In genomic region chr20:5148581-5148980, GRCh38 we compare ENCODE assay signal across 33 cellular contexts. TPM values are rescaled to one million over a fixed set of nuclear protein-coding genes. Genes with fewer than 3 reads are reported as not detected.
DNase-seq lines count a peak whose midpoint lies in the region; ATAC-seq, FAIRE-seq and TF ChIP-seq lines count a peak whose summit lies in the region.
"Had no signal": no experiment of that assay in that cellular context is flagged by ENCODE, and none has a peak within 500 bp of the region (broad histone marks: within the 10 kb centered on the region; RNA-seq: fewer than 3 reads in every experiment).

No MANE protein-coding gene starts in this region.

- no peaks in the 10 kb centered on the region; the same call in 2 of the 3 replicates for H3K36me3 Mint-ChIP-seq in GM23338 (ENCODE audit: low read depth)

- intact Hi-C loops in HepG2 (cut with micrococcal nuclease; ENCODE audit: unreplicated experiment) = no loop called here

- H3K9me3 ChIP-seq in HepG2 (ENCODE audit: low read length) = no peaks in the 10 kb centered on the region
- H3K9me3 ChIP-seq: breast epithelium, pancreas, spleen, tibial nerve had no signal

- in situ Hi-C loops in HepG2 (cut with HindIII; ENCODE audit: extremely low pct_ligation_motif_present, low pct_unique_long_range_greater_than_20kb) = loop anchor here (10.0 kb wide), 1 partner anchor 64 kb away; no protein-coding TSS in a partner anchor

- POLR2A ChIA-PET in HepG2 (lab: Yijun Ruan, JAX) = interaction anchor here (12.0 kb wide), 1 partner anchor 22 kb away, joined by 176 read pairs; the partner anchor contains the start of gene CDS2

- H3K27ac ChIP-seq in angular gyrus (ENCODE audit: low read depth, low read length) = peak overlapping the region; percentile 84
- peak overlapping the region; percentile 70 for H3K27ac ChIP-seq in cingulate gyrus (ENCODE audit: low read depth, low read length)
- peak overlapping the region; percentile 27 for H3K27ac ChIP-seq in HepG2 (ENCODE audit: extremely low read length, insufficient read depth, low read length)
- peak overlapping the region; percentile 47 for H3K27ac ChIP-seq in substantia nigra (ENCODE audit: low read depth, low read length, poor library complexity, severe bottlenecking)
- H3K27ac ChIP-seq in GM23338 (ENCODE audit: low read depth) = no peak overlapping the region
- H3K27ac ChIP-seq: breast epithelium, pancreas, PC-9 had no signal

- H3K4me1 ChIP-seq in HepG2 (ENCODE audit: insufficient read depth, low read length) (peaks cover 100% of the 10 kb centered on the region), GM23338 (ENCODE audit: insufficient read depth) (no peaks in the 10 kb centered on the region; the same call in 1 of the 2 replicates)
- H3K4me1 ChIP-seq: breast epithelium had no signal

- no peak for DNase-seq in HepG2 (ENCODE audit: low spot score)
- peak in 1 of 49 donors; percentile 19 for DNase-seq in substantia nigra (lab: John Stamatoyannopoulos, UW)
- no peak for DNase-seq in stimulated activated CD4-positive, alpha-beta T cell treated with anti-CD3 and anti-CD28 coated beads, Interleukin-1b, Interleukin-23, amount 100 ng/mL, for 48 hours
- no peak for DNase-seq in activated T-cell treated with anti-CD3 and anti-CD28 coated beads for 4 hours
- no peak for DNase-seq in GM23338 (ENCODE audit: low spot score)
- DNase-seq: activated CD4-positive, CD25-positive, alpha-beta regulatory T cell; activated CD8-positive, alpha-beta memory T cell treated with anti-CD3 and anti-CD28 coated beads, Interleukin-2, amount 10 ng/mL, durations not matched to agents 7 days and 5 days; activated naive CD4-positive, alpha-beta T cell treated with anti-CD3 and anti-CD28 coated beads for 36 hours; cortex of kidney; DMS153; erythroblast; H7; head of caudate nucleus; Kasumi-1; mammary epithelial cell; MV-4-11; NCI-H1436; NCI-H2081; NCI-H2227 treated with DMSO at 0.1 percent for 48 hours; NCI-H526; pancreas; PC-9; spleen; stimulated activated naive CD8-positive, alpha-beta T cell treated with anti-CD3 and anti-CD28 coated beads, Interleukin-15, amount 100 ng/mL, for 72 hours had no signal

- no peaks in the 10 kb centered on the region for H4K20me1 ChIP-seq in HepG2 (ENCODE audit: insufficient read depth, low read length)
- peaks cover 27% of the 10 kb centered on the region for H4K20me1 ChIP-seq in GM23338 (replicated peaks; ENCODE audit: insufficient read depth)

- CTCF ChIA-PET in HepG2 (lab: Yijun Ruan, JAX; ENCODE audit: low intra/inter-chr PET ratio, low total read pairs) = no interaction called here

- no peak overlapping the region for H3K4me3 Mint-ChIP-seq in GM23338
- H3K4me3 Mint-ChIP-seq: activated CD8-positive, alpha-beta memory T cell treated with anti-CD3 and anti-CD28 coated beads, Interleukin-2, amount 10 ng/mL, durations not matched to agents 7 days and 5 days; activated naive CD4-positive, alpha-beta T cell treated with anti-CD3 and anti-CD28 coated beads for 36 hours; activated T-helper 1 cell treated with anti-CD3 and anti-CD28 coated beads, Interleukin-12 subunit alpha, Interleukin-12 subunit beta, Interleukin-2, Interleukin-4 antibody, amounts not matched to agents 30 ng/mL and 10 ng/mL and 1 ng/mL, durations not matched to agents 14 hours and 24 hours and 36 hours; stimulated activated naive CD8-positive, alpha-beta T cell treated with anti-CD3 and anti-CD28 coated beads, Interleukin-15, amount 100 ng/mL, for 72 hours; T-helper 1 cell treated with Interleukin-12 subunit alpha and Interleukin-12 subunit beta and Interleukin-4 antibody, amounts not matched to agents 30 μg/mL and 1 μg/mL, for 36 hours had no signal

- FAIRE-seq in HepG2 (lab: Jason Lieb, UNC) = no peak
- FAIRE-seq: GM12891, keratinocyte, pancreas had no signal

- no peaks in the 10 kb centered on the region for H3F3A ChIP-seq in GM23338 (replicated peaks; ENCODE audit: low read depth)

- H3K9me2 ChIP-seq in GM23338 (ENCODE audit: insufficient read depth) = no peaks in the 10 kb centered on the region

- no peak for TF ChIP-seq RAD21 in HepG2 (CRISPR knock-in tag; IDR thresholded peaks at IDR 0.05)

- TF ChIP-seq EP300 in HepG2 (IDR thresholded peaks at IDR 0.05; ENCODE audit: low read depth in 2 of 2, low read length in 2 of 2) (no peak), HepG2 (CRISPR knock-in tag; IDR thresholded peaks at IDR 0.05; ENCODE audit: borderline replicate concordance) (no peak)

- no peaks in the 10 kb centered on the region for H3K27me3 Mint-ChIP-seq in GM23338 (ENCODE audit: insufficient read depth, low read depth, poor library complexity)
- H3K27me3 Mint-ChIP-seq: activated CD8-positive, alpha-beta memory T cell treated with anti-CD3 and anti-CD28 coated beads, Interleukin-2, amount 10 ng/mL, durations not matched to agents 7 days and 5 days; stimulated activated naive CD8-positive, alpha-beta T cell treated with anti-CD3 and anti-CD28 coated beads, Interleukin-15, amount 100 ng/mL, for 72 hours had no signal

- H3K9me3 Mint-ChIP-seq in GM23338 = no peaks in the 10 kb centered on the region
- H3K9me3 Mint-ChIP-seq: activated naive CD4-positive, alpha-beta T cell treated with anti-CD3 and anti-CD28 coated beads for 36 hours; activated T-helper 1 cell treated with anti-CD3 and anti-CD28 coated beads, Interleukin-12 subunit alpha, Interleukin-12 subunit beta, Interleukin-2, Interleukin-4 antibody, amounts not matched to agents 30 ng/mL and 10 ng/mL and 1 ng/mL, durations not matched to agents 14 hours and 24 hours and 36 hours; stimulated activated naive CD8-positive, alpha-beta T cell treated with anti-CD3 and anti-CD28 coated beads, Interleukin-15, amount 100 ng/mL, for 72 hours; T-helper 1 cell treated with Interleukin-12 subunit alpha and Interleukin-12 subunit beta and Interleukin-4 antibody, amounts not matched to agents 30 μg/mL and 1 μg/mL, for 36 hours had no signal

- peaks cover 81% of the 10 kb centered on the region for H3K79me2 ChIP-seq in HepG2 (ENCODE audit: insufficient read depth, low read length)
- peaks cover 91% of the 10 kb centered on the region for H3K79me2 ChIP-seq in GM23338 (replicated peaks; ENCODE audit: insufficient read depth)

- H3K4me3 ChIP-seq in HepG2 (replicated peaks in 1 of 3; ENCODE audit: insufficient read depth in 1 of 3, low read depth in 2 of 3, low read length in 3 of 3) (no peak overlapping the region), GM23338 (no peak overlapping the region)
- H3K4me3 ChIP-seq: breast epithelium, pancreas, PC-9, spleen, tibial nerve had no signal

- ATAC-seq in HepG2 = no peak
- no peak for ATAC-seq in GM23338
- ATAC-seq: activated CD8-positive, alpha-beta memory T cell treated with anti-CD3 and anti-CD28 coated beads, Interleukin-2, amount 10 ng/mL, durations not matched to agents 7 days and 5 days; pancreas; SK-N-SH treated with all-trans-retinoic acid at 6 μM for 48 hours; stimulated activated naive CD8-positive, alpha-beta T cell treated with anti-CD3 and anti-CD28 coated beads, Interleukin-15, amount 100 ng/mL, for 72 hours had no signal

- no peaks in the 10 kb centered on the region for H3K27me3 ChIP-seq in HepG2 (ENCODE audit: control insufficient read depth in 1 of 2, insufficient read depth in 2 of 2, low read length in 2 of 2)
- H3K27me3 ChIP-seq in GM23338 (ENCODE audit: insufficient read depth) = no peaks in the 10 kb centered on the region
- H3K27me3 ChIP-seq: breast epithelium, pancreas, spleen, tibial nerve had no signal

- no TSS peak for BruUV-seq in HepG2 (replicated peaks; lab: Mats Ljungman, UMichigan)

- no peak overlapping the region for H3K4me2 ChIP-seq in HepG2 (ENCODE audit: low read depth, low read length)
- no peak overlapping the region for H3K4me2 ChIP-seq in GM23338
- H3K4me2 ChIP-seq: PC-9 had no signal

- TF ChIP-seq POLR2A in HepG2 (IDR thresholded peaks at IDR 0.05; ENCODE audit: insufficient read depth in 1 of 2, low read depth in 2 of 2, low read length in 2 of 2) = no peak

- H3K27ac Mint-ChIP-seq in GM23338 = no peak overlapping the region
- H3K27ac Mint-ChIP-seq: activated CD8-positive, alpha-beta memory T cell treated with anti-CD3 and anti-CD28 coated beads, Interleukin-2, amount 10 ng/mL, durations not matched to agents 7 days and 5 days; activated naive CD4-positive, alpha-beta T cell treated with anti-CD3 and anti-CD28 coated beads for 36 hours; T-helper 1 cell treated with Interleukin-12 subunit alpha and Interleukin-12 subunit beta and Interleukin-4 antibody, amounts not matched to agents 30 μg/mL and 1 μg/mL, for 36 hours had no signal

- 89% methylated on average over 6 of the region's 6 CpGs for WGBS in HepG2 (ENCODE audit: low lambda C conversion rate)

- H3K9ac ChIP-seq in HepG2 (ENCODE audit: insufficient read depth, low read depth, low read length) = no peak overlapping the region

- H2AFZ ChIP-seq in HepG2 (ENCODE audit: low read length) = no peak overlapping the region
- H2AFZ ChIP-seq in GM23338 = no peak overlapping the region
- H2AFZ ChIP-seq: PC-9 had no signal

- H3K36me3 ChIP-seq in HepG2 (replicated peaks in 1 of 2; ENCODE audit: control insufficient read depth in 1 of 2, insufficient read depth in 2 of 2, low read length in 2 of 2) = peaks cover 1 to 3% of the 10 kb centered on the region in 2 experiments; a peak in 3 of 5 replicates
- no peaks in the 10 kb centered on the region for H3K36me3 ChIP-seq in GM23338 (ENCODE audit: insufficient read depth)
- H3K36me3 ChIP-seq: breast epithelium, pancreas, spleen, tibial nerve had no signal

- H3K4me1 Mint-ChIP-seq in GM23338 = peaks cover 11% of the 10 kb centered on the region; the same call in 2 of the 3 replicates

- TF ChIP-seq CTCF in HepG2 (CRISPR knock-in tag; IDR thresholded peaks at IDR 0.05) (no peak), GM23338 (conservative IDR thresholded peaks at IDR 0.05; ENCODE audit: low read depth in 2 of 2) (no peak)

RNA-seq across cellular contexts. Expression of gene CDS2, which starts 21.8 kb away (rescaled TPM):
- 69.6 and 81.3 TPM in 2 replicates for total RNA-seq in HepG2 (2016; rRNA removed; fragmentation: Illumina TruSeq; extraction: Trizol)
- total RNA-seq in HepG2 (2016; cell fraction: cytosol; rRNA removed; fragmentation: Illumina TruSeq; extraction: Trizol; ENCODE audit: low read depth) = 29.8 and 34.6 TPM in 2 replicates
- total RNA-seq in HepG2 (2016; cell fraction: insoluble cytoplasmic fraction; rRNA removed; fragmentation: Illumina TruSeq; extraction: Trizol) = 67.6 and 76.1 TPM in 2 replicates
- 75.4 and 77.9 TPM in 2 replicates for total RNA-seq in HepG2 (2016; cell fraction: membrane; rRNA removed; fragmentation: Illumina TruSeq; extraction: Trizol)
- 56.4 and 64.9 TPM in 2 replicates for total RNA-seq in HepG2 (2016; cell fraction: nucleus; rRNA removed; fragmentation: Illumina TruSeq; extraction: Trizol)
- 143 and 153 TPM in 2 replicates for polyA plus RNA-seq in HepG2 (2011; rRNA removed)
- polyA plus RNA-seq in HepG2 (2011; cell fraction: cytosol; rRNA removed) = 73.9 and 132 TPM in 2 replicates
- polyA plus RNA-seq in HepG2 (2011; cell fraction: nucleus; rRNA removed) = 85.0 and 104 TPM in 2 replicates
- polyA plus RNA-seq in HepG2 (2012) = 48.6 and 65.3 TPM in 2 replicates
- polyA plus RNA-seq in HepG2 (2016; cell fraction: cytosol; fragmentation: Illumina TruSeq; extraction: Trizol; ENCODE audit: low read depth) = 29.3 and 38.2 TPM in 2 replicates
- polyA plus RNA-seq in HepG2 (2016; cell fraction: insoluble cytoplasmic fraction; fragmentation: Illumina TruSeq; extraction: Trizol; ENCODE audit: low read depth) = 50.6 and 50.7 TPM in 2 replicates
- 47.8 and 51.2 TPM in 2 replicates for polyA plus RNA-seq in HepG2 (2016; cell fraction: membrane; fragmentation: Illumina TruSeq; extraction: Trizol; ENCODE audit: low read depth)
- polyA plus RNA-seq in HepG2 (2016; cell fraction: nucleus; fragmentation: Illumina TruSeq; extraction: Trizol; ENCODE audit: insufficient read depth, low read depth) = 75.6 and 80.4 TPM in 2 replicates
- 57.4 and 273 TPM in 2 replicates for polyA minus RNA-seq in HepG2 (2011; rRNA and poly(A)+ RNA removed; ENCODE audit: low replicate concordance)
- polyA minus RNA-seq in HepG2 (2011; cell fraction: cytosol; rRNA and poly(A)+ RNA removed) = 55.2 and 56.1 TPM in 2 replicates
- polyA minus RNA-seq in HepG2 (2011; cell fraction: nucleus; rRNA and poly(A)+ RNA removed) = 65.8 and 78.7 TPM in 2 replicates
- total RNA-seq in GM23338 (2014; rRNA removed; shearing (Covaris generic)) = 40.1 and 40.8 TPM in 2 replicates
- 16.8 and 17.5 TPM in 2 replicates for polyA plus RNA-seq in GM23338 (2016; fragmentation: Nextera tagmentation; extraction: Ambion mirVana)

RNA-seq across cellular contexts. Expression of gene PCNA, which starts 28.8 kb away (rescaled TPM):
- 655 and 1,008 TPM in 2 replicates for total RNA-seq in HepG2 (2016; rRNA removed; fragmentation: Illumina TruSeq; extraction: Trizol)
- 98.8 and 107 TPM in 2 replicates for total RNA-seq in HepG2 (2016; cell fraction: cytosol; rRNA removed; fragmentation: Illumina TruSeq; extraction: Trizol; ENCODE audit: low read depth)
- total RNA-seq in HepG2 (2016; cell fraction: insoluble cytoplasmic fraction; rRNA removed; fragmentation: Illumina TruSeq; extraction: Trizol) = 668 and 1,045 TPM in 2 replicates
- 125 and 133 TPM in 2 replicates for total RNA-seq in HepG2 (2016; cell fraction: membrane; rRNA removed; fragmentation: Illumina TruSeq; extraction: Trizol)
- 265 and 280 TPM in 2 replicates for total RNA-seq in HepG2 (2016; cell fraction: nucleus; rRNA removed; fragmentation: Illumina TruSeq; extraction: Trizol)
- 174 and 229 TPM in 2 replicates for polyA plus RNA-seq in HepG2 (2011; rRNA removed)
- polyA plus RNA-seq in HepG2 (2011; cell fraction: cytosol; rRNA removed) = 262 and 317 TPM in 2 replicates
- polyA plus RNA-seq in HepG2 (2011; cell fraction: nucleus; rRNA removed) = 129 and 154 TPM in 2 replicates
- 119 and 185 TPM in 2 replicates for polyA plus RNA-seq in HepG2 (2012)
- polyA plus RNA-seq in HepG2 (2016; cell fraction: cytosol; fragmentation: Illumina TruSeq; extraction: Trizol; ENCODE audit: low read depth) = 44.9 and 46.3 TPM in 2 replicates
- 1,031 and 1,115 TPM in 2 replicates for polyA plus RNA-seq in HepG2 (2016; cell fraction: insoluble cytoplasmic fraction; fragmentation: Illumina TruSeq; extraction: Trizol; ENCODE audit: low read depth)
- 59.3 and 65.9 TPM in 2 replicates for polyA plus RNA-seq in HepG2 (2016; cell fraction: membrane; fragmentation: Illumina TruSeq; extraction: Trizol; ENCODE audit: low read depth)
- polyA plus RNA-seq in HepG2 (2016; cell fraction: nucleus; fragmentation: Illumina TruSeq; extraction: Trizol; ENCODE audit: insufficient read depth, low read depth) = 404 and 418 TPM in 2 replicates
- 287 and 339 TPM in 2 replicates for polyA minus RNA-seq in HepG2 (2011; rRNA and poly(A)+ RNA removed; ENCODE audit: low replicate concordance)
- polyA minus RNA-seq in HepG2 (2011; cell fraction: cytosol; rRNA and poly(A)+ RNA removed) = 119 and 149 TPM in 2 replicates
- polyA minus RNA-seq in HepG2 (2011; cell fraction: nucleus; rRNA and poly(A)+ RNA removed) = 61.0 and 63.3 TPM in 2 replicates
- total RNA-seq in GM23338 (2014; rRNA removed; shearing (Covaris generic)) = 413 and 428 TPM in 2 replicates
- 349 and 353 TPM in 2 replicates for polyA plus RNA-seq in GM23338 (2016; fragmentation: Nextera tagmentation; extraction: Ambion mirVana)

RNA-seq across cellular contexts. Expression of gene TMEM230, which starts 35.7 kb away (rescaled TPM):
- 158 and 192 TPM in 2 replicates for total RNA-seq in HepG2 (2016; rRNA removed; fragmentation: Illumina TruSeq; extraction: Trizol)
- 122 and 175 TPM in 2 replicates for total RNA-seq in HepG2 (2016; cell fraction: cytosol; rRNA removed; fragmentation: Illumina TruSeq; extraction: Trizol; ENCODE audit: low read depth)
- total RNA-seq in HepG2 (2016; cell fraction: insoluble cytoplasmic fraction; rRNA removed; fragmentation: Illumina TruSeq; extraction: Trizol) = 162 and 186 TPM in 2 replicates
- 303 and 344 TPM in 2 replicates for total RNA-seq in HepG2 (2016; cell fraction: membrane; rRNA removed; fragmentation: Illumina TruSeq; extraction: Trizol)
- 81.6 and 92.8 TPM in 2 replicates for total RNA-seq in HepG2 (2016; cell fraction: nucleus; rRNA removed; fragmentation: Illumina TruSeq; extraction: Trizol)
- polyA plus RNA-seq in HepG2 (2011; rRNA removed) (250 and 325 TPM in 2 replicates), GM23338 (2016; fragmentation: Nextera tagmentation; extraction: Ambion mirVana) (110 and 113 TPM in 2 replicates)
- 211 and 253 TPM in 2 replicates for polyA plus RNA-seq in HepG2 (2011; cell fraction: cytosol; rRNA removed)
- 57.2 and 73.6 TPM in 2 replicates for polyA plus RNA-seq in HepG2 (2011; cell fraction: nucleus; rRNA removed)
- polyA plus RNA-seq in HepG2 (2012) = 159 and 220 TPM in 2 replicates
- 251 and 392 TPM in 2 replicates for polyA plus RNA-seq in HepG2 (2016; cell fraction: cytosol; fragmentation: Illumina TruSeq; extraction: Trizol; ENCODE audit: low read depth)
- polyA plus RNA-seq in HepG2 (2016; cell fraction: insoluble cytoplasmic fraction; fragmentation: Illumina TruSeq; extraction: Trizol; ENCODE audit: low read depth) = 347 and 364 TPM in 2 replicates
- 489 and 569 TPM in 2 replicates for polyA plus RNA-seq in HepG2 (2016; cell fraction: membrane; fragmentation: Illumina TruSeq; extraction: Trizol; ENCODE audit: low read depth)
- 196 and 201 TPM in 2 replicates for polyA plus RNA-seq in HepG2 (2016; cell fraction: nucleus; fragmentation: Illumina TruSeq; extraction: Trizol; ENCODE audit: insufficient read depth, low read depth)
- polyA minus RNA-seq in HepG2 (2011; rRNA and poly(A)+ RNA removed; ENCODE audit: low replicate concordance) = 35.1 and 119 TPM in 2 replicates
- 82.6 and 91.2 TPM in 2 replicates for polyA minus RNA-seq in HepG2 (2011; cell fraction: cytosol; rRNA and poly(A)+ RNA removed)
- polyA minus RNA-seq in HepG2 (2011; cell fraction: nucleus; rRNA and poly(A)+ RNA removed) = 41.5 and 46.2 TPM in 2 replicates
- total RNA-seq in GM23338 (2014; rRNA removed; shearing (Covaris generic)) = 93.4 and 102 TPM in 2 replicates
